ENCODE assay signal across 27 cellular contexts in genomic region chr16:1129106-1129960, GRCh38. TPM values are rescaled to one million over a fixed set of nuclear protein-coding genes. Genes with fewer than 3 reads are reported as not detected.
DNase-seq lines count a peak whose midpoint lies in the region; ATAC-seq, FAIRE-seq and TF ChIP-seq lines count a peak whose summit lies in the region.
"Had no signal": no experiment of that assay in that cellular context is flagged by ENCODE, and none has a peak within 500 bp of the region (broad histone marks: within the 10 kb centered on the region; RNA-seq: fewer than 3 reads in every experiment).

No MANE protein-coding gene starts in this region.

- no peaks in the 10 kb centered on the region for H3K4me1 ChIP-seq in HepG2 (ENCODE audit: insufficient read depth, low read length)
- H3K4me1 ChIP-seq in right lobe of liver: peaks cover 0 to 8% (median 3%) of the 10 kb centered on the region in 4 donors
- no peaks in the 10 kb centered on the region for H3K4me1 ChIP-seq in HEK293 (ENCODE audit: control insufficient read depth, insufficient read depth, low read length)
- H3K4me1 ChIP-seq in K562 (replicated peaks in 1 of 2; ENCODE audit: control insufficient read depth in 2 of 2, insufficient read depth in 2 of 2, low read length in 2 of 2): peaks cover 0 to 73% of the 10 kb centered on the region in 2 experiments; a peak in 2 of 5 replicates
- H3K4me1 ChIP-seq: Caco-2 had no signal

- H3K27ac ChIP-seq in HepG2 (ENCODE audit: extremely low read length, insufficient read depth, low read length): no peak overlapping the region
- no peak overlapping the region for H3K27ac ChIP-seq in right lobe of liver
- H3K27ac ChIP-seq in HEK293 (ENCODE audit: extremely low read depth, low read depth, low read length): no peak overlapping the region
- no peak overlapping the region for H3K27ac ChIP-seq in K562 (ENCODE audit: extremely low read depth, low read depth, low read length)
- H3K27ac ChIP-seq: BLaER1 had no signal

- CTCF ChIA-PET in HepG2 (lab: Yijun Ruan, JAX; ENCODE audit: low intra/inter-chr PET ratio, low total read pairs): no interaction called here
- CTCF ChIA-PET in HEK293 (lab: Yijun Ruan, JAX): interaction anchor here (0.8 kb wide), 1 partner anchor 23 kb away, joined by 3 read pairs; no protein-coding TSS in a partner anchor
- CTCF ChIA-PET in K562 (lab: Yijun Ruan, JAX; ENCODE audit: low intra/inter-chr PET ratio): no interaction called here

- H3K79me2 ChIP-seq in HepG2 (ENCODE audit: insufficient read depth, low read length): no peaks in the 10 kb centered on the region
- no peaks in the 10 kb centered on the region for H3K79me2 ChIP-seq in K562 (ENCODE audit: control insufficient read depth, insufficient read depth, low read length)

- no peak for TF ChIP-seq POLR2A in HepG2 (IDR thresholded peaks at IDR 0.05; ENCODE audit: insufficient read depth in 1 of 2, low read depth in 2 of 2, low read length in 2 of 2)
- TF ChIP-seq POLR2A in right lobe of liver (IDR thresholded peaks at IDR 0.05): no peak
- TF ChIP-seq POLR2A in K562 (conservative IDR thresholded peaks at IDR 0.05): no peak

- POLR2A ChIA-PET in HepG2 (lab: Yijun Ruan, JAX) (no interaction called here), HEK293 (lab: Yijun Ruan, JAX) (no interaction called here), K562 (lab: Yijun Ruan, JAX) (no interaction called here)

- TF ChIP-seq RAD21 in HepG2 (CRISPR knock-in tag; IDR thresholded peaks at IDR 0.05) (no peak), K562 (CRISPR knock-in tag; conservative IDR thresholded peaks at IDR 0.05 in 1 of 2, IDR thresholded peaks at IDR 0.05 in 1 of 2) (no peak)

- BruUV-seq in HepG2 (replicated peaks; lab: Mats Ljungman, UMichigan) (no TSS peak), K562 (replicated peaks; lab: Mats Ljungman, UMichigan) (no TSS peak)

- in situ Hi-C loops in HepG2 (cut with HindIII; ENCODE audit: extremely low pct_ligation_motif_present, low pct_unique_long_range_greater_than_20kb): no loop called here
- in situ Hi-C loops in K562 (cut with MboI): no loop called here

- no peaks in the 10 kb centered on the region for H3K36me3 ChIP-seq in HepG2 (replicated peaks in 1 of 2; ENCODE audit: control insufficient read depth in 1 of 2, insufficient read depth in 2 of 2, low read length in 2 of 2)
- H3K36me3 ChIP-seq in right lobe of liver: no peaks in the 10 kb centered on the region
- no peaks in the 10 kb centered on the region for H3K36me3 ChIP-seq in HEK293 (ENCODE audit: control insufficient read depth in 2 of 2, insufficient read depth in 1 of 2, low read length in 2 of 2)
- no peaks in the 10 kb centered on the region for H3K36me3 ChIP-seq in K562 (ENCODE audit: control insufficient read depth, insufficient read depth, low read length)
- H3K36me3 ChIP-seq: BE2C, BLaER1 had no signal

- 39% methylated on average over 6 of the region's 48 CpGs for WGBS in HepG2 (ENCODE audit: low lambda C conversion rate)
- no CpG with 5 or more reads among the region's 48 CpGs for whole genome bisulfite sequencing in right lobe of liver (ENCODE audit: insufficient coverage, low coverage, low lambda C conversion rate, missing lambda C conversion rate)
- 61% methylated on average over 26 of the region's 48 CpGs for WGBS in K562 (ENCODE audit: insufficient coverage, low coverage, missing lambda C conversion rate)

- H3K9ac ChIP-seq in HepG2 (ENCODE audit: insufficient read depth, low read depth, low read length): no peak overlapping the region
- H3K9ac ChIP-seq in K562 (ENCODE audit: insufficient read depth in 1 of 2, low read depth in 2 of 2, low read length in 2 of 2): no peak overlapping the region
- H3K9ac ChIP-seq: BLaER1 had no signal

- H3K9me3 ChIP-seq in HepG2 (ENCODE audit: low read length): no peaks in the 10 kb centered on the region
- no peaks in the 10 kb centered on the region for H3K9me3 ChIP-seq in right lobe of liver
- H3K9me3 ChIP-seq in HEK293 (ENCODE audit: control insufficient read depth, insufficient read depth, low read depth, low read length): no peaks in the 10 kb centered on the region
- no peaks in the 10 kb centered on the region for H3K9me3 ChIP-seq in K562 (replicated peaks; ENCODE audit: control insufficient read depth, insufficient read depth, low read depth, low read length)
- H3K9me3 ChIP-seq: BE2C, BLaER1, Caco-2 had no signal

- no peak for FAIRE-seq in HepG2 (lab: Jason Lieb, UNC)
- FAIRE-seq in K562 (lab: Jason Lieb, UNC): no peak
- FAIRE-seq: A204.1, D721Med, G401.6, GM12891, GM19239 had no signal

- H3K27me3 ChIP-seq in HepG2 (ENCODE audit: control insufficient read depth in 1 of 2, insufficient read depth in 2 of 2, low read length in 2 of 2) (peaks cover 17 to 67% of the 10 kb centered on the region in 2 experiments; a peak in 4 of 5 replicates), right lobe of liver (no peaks in the 10 kb centered on the region), K562 (ENCODE audit: control insufficient read depth in 2 of 2, insufficient read depth in 2 of 2, low read length in 2 of 2) (peaks cover 0 to 34% of the 10 kb centered on the region in 2 experiments; a peak in 3 of 5 replicates)
- H3K27me3 ChIP-seq: BE2C had no signal

- intact Hi-C loops in HepG2 (cut with micrococcal nuclease; ENCODE audit: unreplicated experiment): no loop called here
- intact Hi-C loops in right lobe of liver (cut with DNase I): no loop called here
- intact Hi-C loops in K562 (cut with micrococcal nuclease): no loop called here

- TF ChIP-seq CTCF in HepG2 (CRISPR knock-in tag; IDR thresholded peaks at IDR 0.05) (no peak), right lobe of liver (IDR thresholded peaks at IDR 0.05) (no peak), HEK293 (tag by site-specific recombination; IDR thresholded peaks at IDR 0.05) (no peak), K562 (IDR thresholded peaks at IDR 0.05 in 2 of 3, conservative IDR thresholded peaks at IDR 0.05 in 1 of 3; ENCODE audit: insufficient read depth in 2 of 3, low read depth in 1 of 3, low read length in 3 of 3) (no peak)

- no peaks in the 10 kb centered on the region for H3K9me1 ChIP-seq in K562 (ENCODE audit: control insufficient read depth, insufficient read depth, low read length)

- no peak overlapping the region for H3K4me3 ChIP-seq in HepG2 (replicated peaks in 1 of 3; ENCODE audit: insufficient read depth in 1 of 3, low read depth in 2 of 3, low read length in 3 of 3)
- H3K4me3 ChIP-seq in right lobe of liver: no peak overlapping the region
- no peak overlapping the region for H3K4me3 ChIP-seq in HEK293 (ENCODE audit: low read depth, low read length)
- no peak overlapping the region for H3K4me3 ChIP-seq in K562
- H3K4me3 ChIP-seq: BLaER1 had no signal

- H4K20me1 ChIP-seq in HepG2 (ENCODE audit: insufficient read depth, low read length): no peaks in the 10 kb centered on the region
- H4K20me1 ChIP-seq in K562 (replicated peaks; ENCODE audit: control insufficient read depth, insufficient read depth, low read length): peaks cover 21% of the 10 kb centered on the region

- H2AFZ ChIP-seq in HepG2 (ENCODE audit: low read length): no peak overlapping the region
- no peak overlapping the region for H2AFZ ChIP-seq in K562 (ENCODE audit: low read depth, low read length)

- H3K4me2 ChIP-seq in HepG2 (ENCODE audit: low read depth, low read length) (no peak overlapping the region), K562 (ENCODE audit: insufficient read depth, low read length) (no peak overlapping the region)
- H3K4me2 ChIP-seq: BLaER1 had no signal

- DNase-seq in HepG2 (ENCODE audit: low spot score) (no peak), right lobe of liver (no peak), K562 (ENCODE audit: extremely low read depth in 1 of 4, low spot score in 3 of 4) (no peak), NCI-H1930 (lab: John Stamatoyannopoulos, UW) (no peak), COR-L47 (lab: John Stamatoyannopoulos, UW) (no peak)
- DNase-seq: 8988T; ACHN; BE2C; C1 segment of cervical spinal cord; Caco-2; Calu3; CD4-positive, alpha-beta memory T cell; CD4-positive, CD25-positive, alpha-beta regulatory T cell; CD8-positive, alpha-beta memory T cell; DMS79 treated with DMSO at 0.1 percent for 48 hours; GF-D8 had no signal

- no peak for TF ChIP-seq EP300 in HepG2 (IDR thresholded peaks at IDR 0.05; ENCODE audit: low read depth in 2 of 2, low read length in 2 of 2)
- no peak for TF ChIP-seq EP300 in HepG2 (CRISPR knock-in tag; IDR thresholded peaks at IDR 0.05; ENCODE audit: borderline replicate concordance)
- no peak for TF ChIP-seq EP300 in K562 (IDR thresholded peaks at IDR 0.05; ENCODE audit: low read length)

- ATAC-seq in HepG2 (no peak), right lobe of liver (no peak), K562 (no peak), HG03108 (IDR thresholded peaks at IDR 0.05; ENCODE audit: unreplicated experiment) (no peak)

RNA-seq across cellular contexts. Expression of gene CACNA1H, which starts 23.6 kb away (rescaled TPM):
- total RNA-seq in HepG2 (2016; rRNA removed; fragmentation: Illumina TruSeq; extraction: Trizol): 0.40 and 0.56 TPM in 2 replicates
- total RNA-seq in HepG2 (2016; cell fraction: cytosol; rRNA removed; fragmentation: Illumina TruSeq; extraction: Trizol; ENCODE audit: low read depth): under 0.01 TPM in 1 of 2 replicates, not detected in the other
- 0.30 and 0.52 TPM in 2 replicates for total RNA-seq in HepG2 (2016; cell fraction: insoluble cytoplasmic fraction; rRNA removed; fragmentation: Illumina TruSeq; extraction: Trizol)
- 0.17 and 0.22 TPM in 2 replicates for total RNA-seq in HepG2 (2016; cell fraction: membrane; rRNA removed; fragmentation: Illumina TruSeq; extraction: Trizol)
- total RNA-seq in HepG2 (2016; cell fraction: nucleus; rRNA removed; fragmentation: Illumina TruSeq; extraction: Trizol): 0.59 and 1.2 TPM in 2 replicates
- polyA plus RNA-seq in HepG2 (2011; rRNA removed): 1.8 and 3.0 TPM in 2 replicates
- polyA plus RNA-seq in HepG2 (2011; cell fraction: cytosol; rRNA removed): 1.9 and 2.4 TPM in 2 replicates
- 13.0 and 15.5 TPM in 2 replicates for polyA plus RNA-seq in HepG2 (2011; cell fraction: nucleus; rRNA removed)
- polyA plus RNA-seq in HepG2 (2012): 0.21 and 1.4 TPM in 2 replicates
- polyA plus RNA-seq in HepG2 (2016; cell fraction: cytosol; fragmentation: Illumina TruSeq; extraction: Trizol; ENCODE audit: low read depth): 0.03 and 0.05 TPM in 2 replicates
- 0.22 TPM in 2 replicates for polyA plus RNA-seq in HepG2 (2016; cell fraction: insoluble cytoplasmic fraction; fragmentation: Illumina TruSeq; extraction: Trizol; ENCODE audit: low read depth)
- 0.10 and 0.14 TPM in 2 replicates for polyA plus RNA-seq in HepG2 (2016; cell fraction: membrane; fragmentation: Illumina TruSeq; extraction: Trizol; ENCODE audit: low read depth)
- 1.6 and 2.0 TPM in 2 replicates for polyA plus RNA-seq in HepG2 (2016; cell fraction: nucleus; fragmentation: Illumina TruSeq; extraction: Trizol; ENCODE audit: insufficient read depth, low read depth)
- 0.40 and 7.6 TPM in 2 replicates for polyA minus RNA-seq in HepG2 (2011; rRNA and poly(A)+ RNA removed; ENCODE audit: low replicate concordance)
- polyA minus RNA-seq in HepG2 (2011; cell fraction: cytosol; rRNA and poly(A)+ RNA removed): 3.0 and 3.5 TPM in 2 replicates
- 2.7 and 4.5 TPM in 2 replicates for polyA minus RNA-seq in HepG2 (2011; cell fraction: nucleus; rRNA and poly(A)+ RNA removed)
- total RNA-seq in right lobe of liver: 10 to 100 TPM in 1 of 6 experiments, 1 to 10 TPM in 3, under 1 TPM in 2; 0.56 to 14.0 (median 5.0) TPM
- total RNA-seq in K562 (2011; cell fraction: chromatin; rRNA removed; ENCODE audit: low replicate concordance): 0.44 and 1.6 TPM in 2 replicates
- 0.79 and 1.2 TPM in 2 replicates for total RNA-seq in K562 (2011; cell fraction: nucleolus; rRNA removed)
- 0.22 and 0.53 TPM in 2 replicates for total RNA-seq in K562 (2011; cell fraction: nucleoplasm; rRNA removed)
- 0.04 TPM in 1 of 2 replicates, not detected in the other for total RNA-seq in K562 (2014; rRNA removed)
- total RNA-seq in K562 (2014; rRNA removed; fragmentation: Illumina TruSeq; extraction: Trizol): not detected in 2 replicates
- not detected in 2 replicates for total RNA-seq in K562 (2015; rRNA removed; fragmentation: Illumina TruSeq; extraction: Trizol)
- total RNA-seq in K562 (2021): 0.09 and 0.18 TPM in 2 replicates
- polyA plus RNA-seq in K562 (2011; rRNA removed): 0.10 and 0.11 TPM in 2 replicates
- polyA plus RNA-seq in K562 (2011; cell fraction: cytosol; rRNA removed): 0.10 and 0.12 TPM in 2 replicates
- 0.11 and 0.40 TPM in 2 replicates for polyA plus RNA-seq in K562 (2011; cell fraction: nucleus; rRNA removed)
- 0.07 and 0.12 TPM in 2 replicates for polyA plus RNA-seq in K562 (2012)
- polyA plus RNA-seq in K562 (2014; fragmentation: Illumina TruSeq; extraction: Trizol): not detected in 2 replicates
- not detected for polyA plus RNA-seq in K562 (2014; fragmentation: Nextera tagmentation; extraction: Ambion mirVana)
- not detected in 2 replicates for polyA plus RNA-seq in K562 (2014; rRNA removed)
- polyA minus RNA-seq in K562 (2011; rRNA and poly(A)+ RNA removed): 0.03 and 0.04 TPM in 2 replicates
- not detected in 2 replicates for polyA minus RNA-seq in K562 (2011; cell fraction: cytosol; rRNA and poly(A)+ RNA removed)
- polyA minus RNA-seq in K562 (2011; cell fraction: nucleus; rRNA and poly(A)+ RNA removed): 0.27 and 0.33 TPM in 2 replicates
- total RNA-seq: Calu3 had no signal
- polyA plus RNA-seq: CD14-positive monocyte had no signal

RNA-seq across cellular contexts. Expression of gene C1QTNF8, which starts 33.3 kb away (rescaled TPM):
- total RNA-seq in HepG2 (2016; rRNA removed; fragmentation: Illumina TruSeq; extraction: Trizol) (0.09 TPM in 1 of 2 replicates, not detected in the other), right lobe of liver (not detected), K562 (2014; rRNA removed) (not detected in 2 replicates), K562 (2014; rRNA removed; fragmentation: Illumina TruSeq; extraction: Trizol) (not detected in 2 replicates), K562 (2015; rRNA removed; fragmentation: Illumina TruSeq; extraction: Trizol) (not detected in 2 replicates), K562 (2021) (not detected in 2 replicates)
- 0.20 TPM in 1 of 2 replicates, not detected in the other for total RNA-seq in HepG2 (2016; cell fraction: cytosol; rRNA removed; fragmentation: Illumina TruSeq; extraction: Trizol; ENCODE audit: low read depth)
- total RNA-seq in HepG2 (2016; cell fraction: insoluble cytoplasmic fraction; rRNA removed; fragmentation: Illumina TruSeq; extraction: Trizol): not detected in 2 replicates
- not detected in 2 replicates for total RNA-seq in HepG2 (2016; cell fraction: membrane; rRNA removed; fragmentation: Illumina TruSeq; extraction: Trizol)
- total RNA-seq in HepG2 (2016; cell fraction: nucleus; rRNA removed; fragmentation: Illumina TruSeq; extraction: Trizol): 0.22 TPM in 1 of 2 replicates, not detected in the other
- polyA plus RNA-seq in HepG2 (2011; rRNA removed) (not detected in 2 replicates), K562 (2011; rRNA removed) (not detected in 2 replicates), K562 (2014; fragmentation: Illumina TruSeq; extraction: Trizol) (not detected in 2 replicates), K562 (2014; fragmentation: Nextera tagmentation; extraction: Ambion mirVana) (not detected), K562 (2014; rRNA removed) (not detected in 2 replicates)
- polyA plus RNA-seq in HepG2 (2011; cell fraction: cytosol; rRNA removed): not detected in 2 replicates
- 0.13 TPM in 1 of 2 replicates, not detected in the other for polyA plus RNA-seq in HepG2 (2011; cell fraction: nucleus; rRNA removed)
- not detected in 2 replicates for polyA plus RNA-seq in HepG2 (2012)
- not detected in 2 replicates for polyA plus RNA-seq in HepG2 (2016; cell fraction: cytosol; fragmentation: Illumina TruSeq; extraction: Trizol; ENCODE audit: low read depth)
- polyA plus RNA-seq in HepG2 (2016; cell fraction: insoluble cytoplasmic fraction; fragmentation: Illumina TruSeq; extraction: Trizol; ENCODE audit: low read depth): not detected in 2 replicates
- not detected in 2 replicates for polyA plus RNA-seq in HepG2 (2016; cell fraction: membrane; fragmentation: Illumina TruSeq; extraction: Trizol; ENCODE audit: low read depth)
- polyA plus RNA-seq in HepG2 (2016; cell fraction: nucleus; fragmentation: Illumina TruSeq; extraction: Trizol; ENCODE audit: insufficient read depth, low read depth): not detected in 2 replicates
- not detected in 2 replicates for polyA minus RNA-seq in HepG2 (2011; rRNA and poly(A)+ RNA removed; ENCODE audit: low replicate concordance)
- polyA minus RNA-seq in HepG2 (2011; cell fraction: cytosol; rRNA and poly(A)+ RNA removed): not detected in 2 replicates
- polyA minus RNA-seq in HepG2 (2011; cell fraction: nucleus; rRNA and poly(A)+ RNA removed): not detected in 2 replicates
- total RNA-seq in K562 (2011; cell fraction: chromatin; rRNA removed; ENCODE audit: low replicate concordance): not detected in 2 replicates
- total RNA-seq in K562 (2011; cell fraction: nucleolus; rRNA removed): not detected in 2 replicates
- total RNA-seq in K562 (2011; cell fraction: nucleoplasm; rRNA removed): not detected in 2 replicates
- not detected in 2 replicates for polyA plus RNA-seq in K562 (2011; cell fraction: cytosol; rRNA removed)
- polyA plus RNA-seq in K562 (2011; cell fraction: nucleus; rRNA removed): not detected in 2 replicates
- not detected in 2 replicates for polyA plus RNA-seq in K562 (2012)
- not detected in 2 replicates for polyA minus RNA-seq in K562 (2011; rRNA and poly(A)+ RNA removed)
- not detected in 2 replicates for polyA minus RNA-seq in K562 (2011; cell fraction: cytosol; rRNA and poly(A)+ RNA removed)
- polyA minus RNA-seq in K562 (2011; cell fraction: nucleus; rRNA and poly(A)+ RNA removed): not detected in 2 replicates
- total RNA-seq: A673; Caco-2; Calu3; CD4-positive, alpha-beta memory T cell; CD4-positive, CD25-positive, alpha-beta regulatory T cell; CD8-positive, alpha-beta memory T cell had no signal
- polyA plus RNA-seq: AG04450; CD14-positive monocyte; CD4-positive, alpha-beta memory T cell; CD4-positive, CD25-positive, alpha-beta regulatory T cell; CD8-positive, alpha-beta memory T cell had no signal

RNA-seq across cellular contexts. Expression of gene SSTR5, which starts 56.8 kb away (rescaled TPM):
- total RNA-seq in HepG2 (2016; rRNA removed; fragmentation: Illumina TruSeq; extraction: Trizol) (0.14 and 0.49 TPM in 2 replicates), right lobe of liver (not detected), K562 (2014; rRNA removed) (not detected in 2 replicates), K562 (2014; rRNA removed; fragmentation: Illumina TruSeq; extraction: Trizol) (not detected in 2 replicates), K562 (2015; rRNA removed; fragmentation: Illumina TruSeq; extraction: Trizol) (not detected in 2 replicates), K562 (2021) (not detected in 2 replicates)
- 0.18 TPM in 1 of 2 replicates, not detected in the other for total RNA-seq in HepG2 (2016; cell fraction: cytosol; rRNA removed; fragmentation: Illumina TruSeq; extraction: Trizol; ENCODE audit: low read depth)
- 0.22 TPM in 1 of 2 replicates, not detected in the other for total RNA-seq in HepG2 (2016; cell fraction: insoluble cytoplasmic fraction; rRNA removed; fragmentation: Illumina TruSeq; extraction: Trizol)
- 0.14 and 0.15 TPM in 2 replicates for total RNA-seq in HepG2 (2016; cell fraction: membrane; rRNA removed; fragmentation: Illumina TruSeq; extraction: Trizol)
- not detected in 2 replicates for total RNA-seq in HepG2 (2016; cell fraction: nucleus; rRNA removed; fragmentation: Illumina TruSeq; extraction: Trizol)
- polyA plus RNA-seq in HepG2 (2011; rRNA removed) (0.20 and 0.26 TPM in 2 replicates), K562 (2011; rRNA removed) (not detected in 2 replicates), K562 (2014; fragmentation: Illumina TruSeq; extraction: Trizol) (not detected in 2 replicates), K562 (2014; fragmentation: Nextera tagmentation; extraction: Ambion mirVana) (not detected), K562 (2014; rRNA removed) (not detected in 2 replicates)
- polyA plus RNA-seq in HepG2 (2011; cell fraction: cytosol; rRNA removed): 0.55 and 0.79 TPM in 2 replicates
- 0.55 and 0.62 TPM in 2 replicates for polyA plus RNA-seq in HepG2 (2011; cell fraction: nucleus; rRNA removed)
- polyA plus RNA-seq in HepG2 (2012): 1.3 and 2.0 TPM in 2 replicates
- not detected in 2 replicates for polyA plus RNA-seq in HepG2 (2016; cell fraction: cytosol; fragmentation: Illumina TruSeq; extraction: Trizol; ENCODE audit: low read depth)
- polyA plus RNA-seq in HepG2 (2016; cell fraction: insoluble cytoplasmic fraction; fragmentation: Illumina TruSeq; extraction: Trizol; ENCODE audit: low read depth): not detected in 2 replicates
- polyA plus RNA-seq in HepG2 (2016; cell fraction: membrane; fragmentation: Illumina TruSeq; extraction: Trizol; ENCODE audit: low read depth): 0.18 TPM in 1 of 2 replicates, not detected in the other
- 0.36 TPM in 1 of 2 replicates, not detected in the other for polyA plus RNA-seq in HepG2 (2016; cell fraction: nucleus; fragmentation: Illumina TruSeq; extraction: Trizol; ENCODE audit: insufficient read depth, low read depth)
- polyA minus RNA-seq in HepG2 (2011; rRNA and poly(A)+ RNA removed; ENCODE audit: low replicate concordance): 0.26 and 1.1 TPM in 2 replicates
- 0.44 and 0.59 TPM in 2 replicates for polyA minus RNA-seq in HepG2 (2011; cell fraction: cytosol; rRNA and poly(A)+ RNA removed)
- 0.26 TPM in 1 of 2 replicates, not detected in the other for polyA minus RNA-seq in HepG2 (2011; cell fraction: nucleus; rRNA and poly(A)+ RNA removed)
- not detected in 2 replicates for total RNA-seq in K562 (2011; cell fraction: chromatin; rRNA removed; ENCODE audit: low replicate concordance)
- total RNA-seq in K562 (2011; cell fraction: nucleolus; rRNA removed): not detected in 2 replicates
- total RNA-seq in K562 (2011; cell fraction: nucleoplasm; rRNA removed): not detected in 2 replicates
- not detected in 2 replicates for polyA plus RNA-seq in K562 (2011; cell fraction: cytosol; rRNA removed)
- not detected in 2 replicates for polyA plus RNA-seq in K562 (2011; cell fraction: nucleus; rRNA removed)
- not detected in 2 replicates for polyA plus RNA-seq in K562 (2012)
- not detected in 2 replicates for polyA minus RNA-seq in K562 (2011; rRNA and poly(A)+ RNA removed)
- polyA minus RNA-seq in K562 (2011; cell fraction: cytosol; rRNA and poly(A)+ RNA removed): not detected in 2 replicates
- polyA minus RNA-seq in K562 (2011; cell fraction: nucleus; rRNA and poly(A)+ RNA removed): not detected in 2 replicates
- total RNA-seq: A673; Calu3; CD4-positive, alpha-beta memory T cell; CD4-positive, CD25-positive, alpha-beta regulatory T cell; CD8-positive, alpha-beta memory T cell had no signal
- polyA plus RNA-seq: AG04450; CD14-positive monocyte; CD4-positive, alpha-beta memory T cell; CD4-positive, CD25-positive, alpha-beta regulatory T cell; CD8-positive, alpha-beta memory T cell had no signal

Comparison
In these comparisons a context has a peak if more than half of its experiments do, and no peak if none do; other contexts are left out.
1. Of the 241 proteins assayed by ChIP-seq in both HepG2 and K562: peak only in HepG2: GABPB1; only in K562: none; in both: GABPA; in neither: 237; mixed calls (peak in some experiments, not most) for 2.